8 cellular contexts compared by ENCODE assay signal in genomic region chr1:28448094-28448611, GRCh38. TPM values are rescaled to one million over a fixed set of nuclear protein-coding genes. Genes with fewer than 3 reads are reported as not detected.
DNase-seq lines count a peak whose midpoint lies in the region; ATAC-seq, FAIRE-seq and TF ChIP-seq lines count a peak whose summit lies in the region.
"Not testable (repeated sequence)": the region's sequence is repeated elsewhere in the genome, so short reads cannot be mapped to it uniquely, and the experiment has no call there.

No MANE protein-coding gene starts in this region.

- H3K4me1 Mint-ChIP-seq in GM23338; type B pancreatic cell (ENCODE audit: unreplicated experiment): not testable (repeated sequence)
- H3K4me1 Mint-ChIP-seq in T-helper 1 cell treated with Interleukin-12 subunit alpha and Interleukin-12 subunit beta and Interleukin-4 antibody, amounts not matched to agents 30 μg/mL and 1 μg/mL, for 36 hours (ENCODE audit: low read depth), result peaks cover 18% of the 10 kb centered on the region
- H3K4me1 Mint-ChIP-seq in activated T-cell treated with anti-CD3 and anti-CD28 coated beads, Interleukin-2, amount 50 U/mL, for 72 hours (ENCODE audit: low read depth), result peaks cover 24% of the 10 kb centered on the region
- H3K4me1 Mint-ChIP-seq in endothelial cell (ENCODE audit: unreplicated experiment), result peaks cover 23% of the 10 kb centered on the region

- POLR2A ChIA-PET in K562 (lab: Yijun Ruan, JAX), result interaction anchor here (0.6 to 1.2 kb wide), 3 partner anchors 8 to 38 kb away, joined by 3 to 4 read pairs (median 3); no protein-coding TSS in a partner anchor

- H3K9me1 ChIP-seq in K562 (ENCODE audit: control insufficient read depth, insufficient read depth, low read length), result not testable (repeated sequence)

- not testable (repeated sequence) for TF ChIP-seq RAD21 in K562 (CRISPR knock-in tag; conservative IDR thresholded peaks at IDR 0.05 in 1 of 2, IDR thresholded peaks at IDR 0.05 in 1 of 2)

- H3K9ac ChIP-seq in K562 (ENCODE audit: insufficient read depth in 1 of 2, low read depth in 2 of 2, low read length in 2 of 2), result not testable (repeated sequence)

- H4K20me1 ChIP-seq in GM23338 (replicated peaks; ENCODE audit: insufficient read depth); K562 (replicated peaks; ENCODE audit: control insufficient read depth, insufficient read depth, low read length): not testable (repeated sequence)

- not testable (repeated sequence) for H3K36me3 ChIP-seq in GM23338 (ENCODE audit: insufficient read depth); K562 (ENCODE audit: control insufficient read depth, insufficient read depth, low read length); pancreas
- H3K36me3 ChIP-seq in mesodermal cell (ENCODE audit: control insufficient read depth, insufficient read depth, low read length), result peaks cover 14% of the 10 kb centered on the region

- not testable (repeated sequence) for TF ChIP-seq CTCF in GM23338 (conservative IDR thresholded peaks at IDR 0.05; ENCODE audit: low read depth in 2 of 2); K562 (IDR thresholded peaks at IDR 0.05 in 2 of 3, conservative IDR thresholded peaks at IDR 0.05 in 1 of 3; ENCODE audit: insufficient read depth in 2 of 3, low read depth in 1 of 3, low read length in 3 of 3); endothelial cell (IDR thresholded peaks at IDR 0.05; ENCODE audit: unreplicated experiment); pancreas (IDR thresholded peaks at IDR 0.05); type B pancreatic cell (conservative IDR thresholded peaks at IDR 0.05)

- not testable (repeated sequence) for TF ChIP-seq POLR2A in K562 (conservative IDR thresholded peaks at IDR 0.05)

- not testable (repeated sequence) for H3K27ac Mint-ChIP-seq in GM23338
- peak overlapping the region; percentile 55 for H3K27ac Mint-ChIP-seq in T-helper 1 cell treated with Interleukin-12 subunit alpha and Interleukin-12 subunit beta and Interleukin-4 antibody, amounts not matched to agents 30 μg/mL and 1 μg/mL, for 36 hours
- peak overlapping the region; percentile 69 for H3K27ac Mint-ChIP-seq in activated T-cell treated with anti-CD3 and anti-CD28 coated beads, Interleukin-2, amount 50 U/mL, for 72 hours
- H3K27ac Mint-ChIP-seq in endothelial cell (ENCODE audit: unreplicated experiment) (peak overlapping the region; percentile 95), type B pancreatic cell (peak overlapping the region; percentile 9)

- intact Hi-C loops in K562 (cut with micrococcal nuclease); pancreas (cut with DNase I): not testable (repeated sequence)

- not testable (repeated sequence) for H3K4me3 ChIP-seq in GM23338; K562; mesodermal cell (ENCODE audit: extremely low read depth, insufficient read depth, low read length, poor library complexity, severe bottlenecking); pancreas

- H2AFZ ChIP-seq in GM23338; K562 (ENCODE audit: low read depth, low read length): not testable (repeated sequence)

- in situ Hi-C loops in K562 (cut with MboI), result loop anchor here (25.0 kb wide), 1 partner anchor 1364 kb away; no protein-coding TSS in a partner anchor

- not testable (repeated sequence) for H3K4me2 ChIP-seq in GM23338; K562 (ENCODE audit: insufficient read depth, low read length)

- H3K27me3 Mint-ChIP-seq in GM23338 (ENCODE audit: insufficient read depth, low read depth, poor library complexity); T-helper 1 cell treated with Interleukin-12 subunit alpha and Interleukin-12 subunit beta and Interleukin-4 antibody, amounts not matched to agents 30 μg/mL and 1 μg/mL, for 36 hours (ENCODE audit: low read depth); activated T-cell treated with anti-CD3 and anti-CD28 coated beads, Interleukin-2, amount 50 U/mL, for 72 hours (ENCODE audit: low read depth); endothelial cell (ENCODE audit: unreplicated experiment); type B pancreatic cell: not testable (repeated sequence)

- not testable (repeated sequence) for H3K4me3 Mint-ChIP-seq in GM23338; T-helper 1 cell treated with Interleukin-12 subunit alpha and Interleukin-12 subunit beta and Interleukin-4 antibody, amounts not matched to agents 30 μg/mL and 1 μg/mL, for 36 hours; type B pancreatic cell
- H3K4me3 Mint-ChIP-seq in activated T-cell treated with anti-CD3 and anti-CD28 coated beads, Interleukin-2, amount 50 U/mL, for 72 hours, result peak overlapping the region in 1 of 2 donors; percentile 46
- H3K4me3 Mint-ChIP-seq in endothelial cell (ENCODE audit: unreplicated experiment), result peak overlapping the region; percentile 23

- H3K9me2 ChIP-seq in GM23338 (ENCODE audit: insufficient read depth), result not testable (repeated sequence)

- H3K79me2 ChIP-seq in GM23338 (replicated peaks; ENCODE audit: insufficient read depth), result peaks cover 12% of the 10 kb centered on the region
- H3K79me2 ChIP-seq in K562 (ENCODE audit: control insufficient read depth, insufficient read depth, low read length), result peaks cover 11% of the 10 kb centered on the region; the same call in 1 of the 3 replicates

- BruUV-seq in K562 (replicated peaks; lab: Mats Ljungman, UMichigan), result not testable (repeated sequence)

- not testable (repeated sequence) for FAIRE-seq in K562 (lab: Jason Lieb, UNC); pancreas (lab: Jason Lieb, UNC)

- DNase-seq in GM23338 (ENCODE audit: low spot score); activated T-cell treated with anti-CD3 and anti-CD28 coated beads, Interleukin-2, amount 50 U/mL, for 72 hours; K562 (ENCODE audit: extremely low read depth in 1 of 4, low spot score in 3 of 4); endothelial cell (ENCODE audit: low spot score); pancreas; type B pancreatic cell (ENCODE audit: extremely low spot score, unreplicated experiment): not testable (repeated sequence)

- TF ChIP-seq EP300 in K562 (IDR thresholded peaks at IDR 0.05; ENCODE audit: low read length), result not testable (repeated sequence)

- ATAC-seq in GM23338; activated T-cell treated with anti-CD3 and anti-CD28 coated beads, Interleukin-2, amount 50 U/mL, for 72 hours (replicated peaks in 1 of 2); K562; pancreas: not testable (repeated sequence)

- H3K27ac ChIP-seq in GM23338 (ENCODE audit: low read depth), result peak overlapping the region; percentile 60; the same call in 1 of the 2 replicates
- H3K27ac ChIP-seq in K562 (ENCODE audit: extremely low read depth, low read depth, low read length), result peak overlapping the region; percentile 33; the same call in 1 of the 3 replicates
- peak overlapping the region; percentile 45 for H3K27ac ChIP-seq in mesodermal cell (ENCODE audit: low read depth, low read length, severe bottlenecking)
- H3K27ac ChIP-seq in pancreas, result peak overlapping the region; percentile 5 to 46 (median 28)

- H3K9me3 ChIP-seq in K562 (replicated peaks; ENCODE audit: control insufficient read depth, insufficient read depth, low read depth, low read length); mesodermal cell (ENCODE audit: control insufficient read depth, low read length); pancreas: not testable (repeated sequence)

- not testable (repeated sequence) for H3K9me3 Mint-ChIP-seq in GM23338; T-helper 1 cell treated with Interleukin-12 subunit alpha and Interleukin-12 subunit beta and Interleukin-4 antibody, amounts not matched to agents 30 μg/mL and 1 μg/mL, for 36 hours; activated T-cell treated with anti-CD3 and anti-CD28 coated beads, Interleukin-2, amount 50 U/mL, for 72 hours; endothelial cell (ENCODE audit: unreplicated experiment); type B pancreatic cell

- CTCF ChIA-PET in K562 (lab: Yijun Ruan, JAX; ENCODE audit: low intra/inter-chr PET ratio), result not testable (repeated sequence)

- H3K36me3 Mint-ChIP-seq in GM23338 (ENCODE audit: low read depth); T-helper 1 cell treated with Interleukin-12 subunit alpha and Interleukin-12 subunit beta and Interleukin-4 antibody, amounts not matched to agents 30 μg/mL and 1 μg/mL, for 36 hours (ENCODE audit: low read depth); activated T-cell treated with anti-CD3 and anti-CD28 coated beads, Interleukin-2, amount 50 U/mL, for 72 hours (ENCODE audit: insufficient read depth in 2 of 2); endothelial cell (ENCODE audit: low read depth, unreplicated experiment); type B pancreatic cell: not testable (repeated sequence)

- H3K4me1 ChIP-seq in GM23338 (ENCODE audit: insufficient read depth); mesodermal cell (ENCODE audit: control insufficient read depth, insufficient read depth, low read length, poor library complexity, severe bottlenecking); pancreas: not testable (repeated sequence)
- H3K4me1 ChIP-seq in K562 (replicated peaks in 1 of 2; ENCODE audit: control insufficient read depth in 2 of 2, insufficient read depth in 2 of 2, low read length in 2 of 2), result peaks cover 16 to 20% of the 10 kb centered on the region in 2 experiments

- H3F3A ChIP-seq in GM23338 (replicated peaks; ENCODE audit: low read depth), result not testable (repeated sequence)

- WGBS in K562 (ENCODE audit: insufficient coverage, low coverage, missing lambda C conversion rate), result 91% methylated on average over 7 of the region's 8 CpGs
- 95 to 100% methylated on average over 3 to 4 of the region's 8 CpGs for WGBS in mesodermal cell (ENCODE audit: insufficient coverage in 2 of 2), 2 experiments
- 90 to 94% methylated on average over 8 of the region's 8 CpGs for WGBS in pancreas, 2 donors

- H3K27me3 ChIP-seq in GM23338 (ENCODE audit: insufficient read depth); K562 (ENCODE audit: control insufficient read depth in 2 of 2, insufficient read depth in 2 of 2, low read length in 2 of 2); pancreas: not testable (repeated sequence)

RNA-seq across cellular contexts. Expression of gene RCC1, which starts 57.7 kb away (rescaled TPM):
- 88.8 and 97.4 TPM in 2 replicates for total RNA-seq in GM23338 (2014; rRNA removed; shearing (Covaris generic))
- polyA plus RNA-seq in GM23338 (2016; fragmentation: Nextera tagmentation; extraction: Ambion mirVana), result 35.6 and 36.9 TPM in 2 replicates
- total RNA-seq in activated T-cell treated with anti-CD3 and anti-CD28 coated beads, Interleukin-2, amount 50 U/mL, for 72 hours, result 10 to 100 TPM; 45.3 to 48.3 TPM
- 64.6 and 140 TPM in 2 replicates for total RNA-seq in K562 (2011; cell fraction: chromatin; rRNA removed; ENCODE audit: low replicate concordance)
- 103 and 112 TPM in 2 replicates for total RNA-seq in K562 (2011; cell fraction: nucleolus; rRNA removed)
- total RNA-seq in K562 (2011; cell fraction: nucleoplasm; rRNA removed), result 79.6 and 82.3 TPM in 2 replicates
- total RNA-seq in K562 (2014; rRNA removed), result 106 and 126 TPM in 2 replicates
- 96.5 and 107 TPM in 2 replicates for total RNA-seq in K562 (2014; rRNA removed; fragmentation: Illumina TruSeq; extraction: Trizol)
- total RNA-seq in K562 (2015; rRNA removed; fragmentation: Illumina TruSeq; extraction: Trizol), result 134 and 139 TPM in 2 replicates
- 126 and 149 TPM in 2 replicates for total RNA-seq in K562 (2021)
- polyA plus RNA-seq in K562 (2011; rRNA removed), result 93.5 and 118 TPM in 2 replicates
- 87.8 and 89.2 TPM in 2 replicates for polyA plus RNA-seq in K562 (2011; cell fraction: cytosol; rRNA removed)
- polyA plus RNA-seq in K562 (2011; cell fraction: nucleus; rRNA removed), result 78.2 and 92.8 TPM in 2 replicates
- polyA plus RNA-seq in K562 (2012), result 94.3 and 129 TPM in 2 replicates
- 187 and 202 TPM in 2 replicates for polyA plus RNA-seq in K562 (2014; fragmentation: Illumina TruSeq; extraction: Trizol)
- 10 to 100 TPM; 16.4 to 28.1 TPM for polyA plus RNA-seq in K562 (2014; fragmentation: Nextera tagmentation; extraction: Ambion mirVana)
- 142 TPM in 2 replicates for polyA plus RNA-seq in K562 (2014; rRNA removed)
- polyA minus RNA-seq in K562 (2011; rRNA and poly(A)+ RNA removed), result 102 and 113 TPM in 2 replicates
- 61.3 and 61.4 TPM in 2 replicates for polyA minus RNA-seq in K562 (2011; cell fraction: cytosol; rRNA and poly(A)+ RNA removed)
- polyA minus RNA-seq in K562 (2011; cell fraction: nucleus; rRNA and poly(A)+ RNA removed), result 26.4 and 52.8 TPM in 2 replicates
- 21.9 TPM for total RNA-seq in endothelial cell (ENCODE audit: unreplicated experiment)
- 42.7 TPM for polyA plus RNA-seq in mesodermal cell (2013, experiment 1 of 2)
- polyA plus RNA-seq in mesodermal cell (2013, experiment 2 of 2), result 44.9 TPM
- 10 to 100 TPM in 4 of 6 donors, 1 to 10 TPM in 2; 5.4 to 18.5 (median 12.8) TPM for total RNA-seq in pancreas
- polyA plus RNA-seq in pancreas, result 10 to 100 TPM in 1 of 2 donors, 1 to 10 TPM in 1; 8.7 to 11.4 TPM
- 38.8 and 46.5 TPM in 2 replicates for total RNA-seq in type B pancreatic cell (ENCODE audit: low replicate concordance)
